Comparison of ENCODE assay signal across 19 cellular contexts in the genomic region with DNA sequence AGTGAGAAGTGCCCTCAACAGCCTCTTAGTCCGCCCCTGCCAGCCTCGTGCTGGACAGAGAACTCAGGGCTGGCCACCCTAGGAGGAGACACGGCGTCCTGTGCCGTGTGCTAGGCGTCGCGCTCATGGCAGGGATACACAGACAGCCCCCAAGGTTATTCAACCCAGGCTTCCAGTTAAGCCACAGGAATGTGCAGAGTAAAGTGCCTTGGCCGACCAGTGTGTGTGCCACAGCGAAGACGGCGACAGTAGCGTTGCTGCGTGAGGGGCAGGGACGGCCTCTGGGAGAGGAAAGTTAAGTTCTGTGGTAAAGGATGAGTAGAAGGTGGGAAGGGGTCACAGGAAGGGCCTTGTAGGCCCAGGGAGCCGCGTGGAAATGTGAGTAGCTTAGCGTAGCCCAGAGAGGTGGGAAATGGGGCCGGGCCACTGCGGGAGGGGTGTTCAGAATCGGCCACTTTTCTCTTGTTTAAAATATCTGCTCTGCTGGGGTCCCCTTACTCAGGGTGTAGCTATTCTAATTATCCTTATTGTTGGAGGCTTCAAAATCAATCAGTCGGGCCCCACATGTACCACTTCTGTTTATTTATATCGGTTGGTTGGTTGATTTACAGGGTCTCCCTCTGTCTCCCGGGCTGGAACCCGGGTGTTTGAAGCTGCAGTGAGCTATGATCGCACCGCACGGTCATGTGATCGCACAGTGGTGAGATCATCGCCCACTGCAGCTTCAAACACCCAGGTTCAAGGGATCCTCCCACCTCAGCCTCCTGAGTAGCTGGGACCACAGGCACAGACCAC. TPM values are rescaled to one million over a fixed set of nuclear protein-coding genes. Genes with fewer than 3 reads are reported as not detected.
A peak's percentile ranks its signal among the peaks of the same experiment; 100 is the strongest.
DNase-seq lines count a peak whose midpoint lies in the region; ATAC-seq and TF ChIP-seq lines count a peak whose summit lies in the region.
"Had no signal": no experiment of that assay in that cellular context is flagged by ENCODE, and none has a peak within 500 bp of the region (broad histone marks: within the 10 kb centered on the region; RNA-seq: fewer than 3 reads in every experiment).

No MANE protein-coding gene starts in this region.

- POLR2A ChIA-PET in HEK293 (lab: Yijun Ruan, JAX): interaction anchor here (0.6 to 1.3 kb wide), 5 partner anchors 15 to 389 kb away, joined by 3 to 5 read pairs (median 3); partner anchors contain the start of gene YWHAG

- ATAC-seq in right lobe of liver (peak in 1 of 4 donors; percentile 6), GM19467 (IDR thresholded peaks at IDR 0.05; ENCODE audit: unreplicated experiment) (no peak), GM21423 (IDR thresholded peaks at IDR 0.05; ENCODE audit: unreplicated experiment) (no peak), GM21360 (IDR thresholded peaks at IDR 0.05; ENCODE audit: unreplicated experiment) (no peak)
- ATAC-seq: activated CD8-positive, alpha-beta memory T cell treated with anti-CD3 and anti-CD28 coated beads, Interleukin-2, amount 10 ng/mL, durations not matched to agents 7 days and 5 days had no signal

- WGBS in right lobe of liver (ENCODE audit: insufficient coverage, low coverage, low lambda C conversion rate, missing lambda C conversion rate): 80% methylated on average over 16 of the region's 30 CpGs
- 86 to 91% (median 90%) methylated on average over 22 to 30 of the region's 30 CpGs for WGBS in stomach, 5 donors

- TF ChIP-seq POLR2A in right lobe of liver (IDR thresholded peaks at IDR 0.05) (no peak), stomach (IDR thresholded peaks at IDR 0.05) (no peak)

- H3K4me3 ChIP-seq in HEK293 (ENCODE audit: low read depth, low read length): no peak overlapping the region
- no peak overlapping the region for H3K4me3 ChIP-seq in right lobe of liver
- no peak overlapping the region for H3K4me3 ChIP-seq in stomach
- H3K4me3 ChIP-seq: ascending aorta, dorsolateral prefrontal cortex, GM23248, MG63 had no signal

- DNase-seq in right lobe of liver: peak in 1 of 3 donors; percentile 46
- no peak for DNase-seq in stomach
- DNase-seq in NCI-H1105 (lab: John Stamatoyannopoulos, UW): no peak
- DNase-seq: activated B cell treated with CpG ODN at 0.5 μM for 24 hours; activated CD8-positive, alpha-beta memory T cell treated with anti-CD3 and anti-CD28 coated beads, Interleukin-2, amount 10 ng/mL, durations not matched to agents 7 days and 5 days; activated gamma-delta T cell; Calu3; dorsolateral prefrontal cortex; GF-D8; mammary epithelial cell; MG63; NCI-H748 treated with DMSO at 0.1 percent for 48 hours had no signal

- no peak overlapping the region for H3K27ac ChIP-seq in HEK293 (ENCODE audit: extremely low read depth, low read depth, low read length)
- H3K27ac ChIP-seq in cingulate gyrus (ENCODE audit: low read depth, low read length): peak overlapping the region; percentile 72
- peak overlapping the region; percentile 12 to 79 (median 79) for H3K27ac ChIP-seq in right lobe of liver
- H3K27ac ChIP-seq in stomach: peak overlapping the region in 4 of 5 donors; percentile 86 to 91 (median 87)
- H3K27ac ChIP-seq: GM23248 had no signal

- no peaks in the 10 kb centered on the region for H3K27me3 ChIP-seq in right lobe of liver
- H3K27me3 ChIP-seq in stomach: no peaks in the 10 kb centered on the region
- H3K27me3 ChIP-seq: ascending aorta, dorsolateral prefrontal cortex, MG63 had no signal

- CTCF ChIA-PET in HEK293 (lab: Yijun Ruan, JAX): interaction anchor here (0.7 to 1.2 kb wide), 4 partner anchors 51 to 105 kb away, joined by 3 read pairs; no protein-coding TSS in a partner anchor

- H3K4me1 ChIP-seq in HEK293 (ENCODE audit: control insufficient read depth, insufficient read depth, low read length) (no peaks in the 10 kb centered on the region), right lobe of liver (peaks cover 0 to 68% (median 24%) of the 10 kb centered on the region in 4 donors), stomach (peaks cover 36 to 66% (median 58%) of the 10 kb centered on the region in 4 donors)

- intact Hi-C loops in right lobe of liver (cut with DNase I): no loop called here
- intact Hi-C loops in stomach (cut with DNase I; ENCODE audit: low total_unique reads): loop anchor here (10.0 kb wide), 1 partner anchor 65 kb away; no protein-coding TSS in a partner anchor

- no peak for TF ChIP-seq CTCF in HEK293 (tag by site-specific recombination; IDR thresholded peaks at IDR 0.05)
- TF ChIP-seq CTCF in right lobe of liver (IDR thresholded peaks at IDR 0.05): no peak
- no peak for TF ChIP-seq CTCF in stomach (IDR thresholded peaks at IDR 0.05)

- no peak for TF ChIP-seq EP300 in stomach (IDR thresholded peaks at IDR 0.05)

- no peaks in the 10 kb centered on the region for H3K9me3 ChIP-seq in HEK293 (ENCODE audit: control insufficient read depth, insufficient read depth, low read depth, low read length)
- no peaks in the 10 kb centered on the region for H3K9me3 ChIP-seq in right lobe of liver
- no peaks in the 10 kb centered on the region for H3K9me3 ChIP-seq in stomach
- H3K9me3 ChIP-seq: ascending aorta, MG63 had no signal

- H3K36me3 ChIP-seq in HEK293 (ENCODE audit: control insufficient read depth in 2 of 2, insufficient read depth in 1 of 2, low read length in 2 of 2) (peaks cover 3 to 13% of the 10 kb centered on the region in 2 experiments; a peak in 2 of 3 replicates), right lobe of liver (peaks cover 0 to 74% (median 27%) of the 10 kb centered on the region in 4 donors), stomach (peaks cover 9 to 61% (median 41%) of the 10 kb centered on the region in 4 donors)
- H3K36me3 ChIP-seq: MG63 had no signal

TF ChIP-seq in HEK293, 187 proteins besides CTCF, POLR2A, EP300 and RAD21 (continues in another document):
- TF ChIP-seq SP7 (tag by site-specific recombination; IDR thresholded peaks at IDR 0.05): no peak
- TF ChIP-seq, protein P1, sequence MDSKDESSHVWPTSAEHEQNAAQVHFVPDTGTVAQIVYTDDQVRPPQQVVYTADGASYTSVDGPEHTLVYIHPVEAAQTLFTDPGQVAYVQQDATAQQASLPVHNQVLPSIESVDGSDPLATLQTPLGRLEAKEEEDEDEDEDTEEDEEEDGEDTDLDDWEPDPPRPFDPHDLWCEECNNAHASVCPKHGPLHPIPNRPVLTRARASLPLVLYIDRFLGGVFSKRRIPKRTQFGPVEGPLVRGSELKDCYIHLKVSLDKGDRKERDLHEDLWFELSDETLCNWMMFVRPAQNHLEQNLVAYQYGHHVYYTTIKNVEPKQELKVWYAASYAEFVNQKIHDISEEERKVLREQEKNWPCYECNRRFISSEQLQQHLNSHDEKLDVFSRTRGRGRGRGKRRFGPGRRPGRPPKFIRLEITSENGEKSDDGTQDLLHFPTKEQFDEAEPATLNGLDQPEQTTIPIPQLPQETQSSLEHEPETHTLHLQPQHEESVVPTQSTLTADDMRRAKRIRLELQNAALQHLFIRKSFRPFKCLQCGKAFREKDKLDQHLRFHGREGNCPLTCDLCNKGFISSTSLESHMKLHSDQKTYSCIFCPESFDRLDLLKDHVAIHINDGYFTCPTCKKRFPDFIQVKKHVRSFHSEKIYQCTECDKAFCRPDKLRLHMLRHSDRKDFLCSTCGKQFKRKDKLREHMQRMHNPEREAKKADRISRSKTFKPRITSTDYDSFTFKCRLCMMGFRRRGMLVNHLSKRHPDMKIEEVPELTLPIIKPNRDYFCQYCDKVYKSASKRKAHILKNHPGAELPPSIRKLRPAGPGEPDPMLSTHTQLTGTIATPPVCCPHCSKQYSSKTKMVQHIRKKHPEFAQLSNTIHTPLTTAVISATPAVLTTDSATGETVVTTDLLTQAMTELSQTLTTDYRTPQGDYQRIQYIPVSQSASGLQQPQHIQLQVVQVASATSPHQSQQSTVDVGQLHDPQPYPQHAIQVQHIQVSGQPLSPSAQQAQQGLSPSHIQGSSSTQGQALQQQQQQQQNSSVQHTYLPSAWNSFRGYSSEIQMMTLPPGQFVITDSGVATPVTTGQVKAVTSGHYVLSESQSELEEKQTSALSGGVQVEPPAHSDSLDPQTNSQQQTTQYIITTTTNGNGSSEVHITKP (tag by site-specific recombination; IDR thresholded peaks at IDR 0.05): peak; percentile 92
- TF ChIP-seq ZNF404 (tag by site-specific recombination; IDR thresholded peaks at IDR 0.05): no peak
- TF ChIP-seq KLF7 (tag by site-specific recombination; IDR thresholded peaks at IDR 0.05; ENCODE audit: borderline replicate concordance): no peak
- TF ChIP-seq PATZ1 (tag by site-specific recombination; IDR thresholded peaks at IDR 0.05): no peak
- no peak for TF ChIP-seq ZNF324 (tag by site-specific recombination; IDR thresholded peaks at IDR 0.05)
- no peak for TF ChIP-seq ZNF426 (tag by site-specific recombination; IDR thresholded peaks at IDR 0.05)
- no peak for TF ChIP-seq ZNF624 (tag by site-specific recombination; IDR thresholded peaks at IDR 0.05)
- no peak for TF ChIP-seq ZNF146 (tag by site-specific recombination; IDR thresholded peaks at IDR 0.05)

RNA-seq across cellular contexts. Expression of gene TMEM120A, which starts 24.5 kb away (rescaled TPM):
- total RNA-seq in right lobe of liver: 100 to 1,000 TPM in 1 of 6 experiments, 10 to 100 TPM in 5; 20.8 to 104 (median 53.1) TPM
- total RNA-seq in stomach: 10 to 100 TPM in 4 of 5 donors, 1 to 10 TPM in 1; 4.1 to 75.3 (median 24.2) TPM
- 10 to 100 TPM; 53.6 to 78.6 (median 68.3) TPM for polyA plus RNA-seq in stomach

RNA-seq across cellular contexts. Expression of gene POR, which starts 54.9 kb away (rescaled TPM):
- total RNA-seq in right lobe of liver (1,000 to 10,000 TPM in 1 of 6 experiments, 100 to 1,000 TPM in 5; 370 to 1,042 (median 725) TPM), stomach (100 to 1,000 TPM in 1 of 5 donors, 10 to 100 TPM in 4; 36.2 to 304 (median 78.0) TPM)
- 10 to 100 TPM; 30.4 to 88.6 (median 42.0) TPM for polyA plus RNA-seq in stomach
